ENCODE assay signal across 2 cellular contexts in genomic region chr2:134348239-134348638, GRCh38.
TF ChIP-seq lines count a peak whose summit lies in the region.

No MANE protein-coding gene starts in this region.

TF ChIP-seq in SK-N-SH, 30 proteins besides CTCF, POLR2A, EP300 and RAD21 (continued from another document):
- TF ChIP-seq REST (IDR thresholded peaks at IDR 0.05; ENCODE audit: low read depth, low read length), result no peak
- no peak for TF ChIP-seq USF2 (IDR thresholded peaks at IDR 0.05; ENCODE audit: borderline replicate concordance, low read depth, low read length)
- no peak for TF ChIP-seq TEAD4 (IDR thresholded peaks at IDR 0.05; ENCODE audit: borderline replicate concordance, insufficient read depth)
- TF ChIP-seq FOSL2 (IDR thresholded peaks at IDR 0.05; ENCODE audit: borderline replicate concordance, low read depth), result no peak
- TF ChIP-seq TAF1 (IDR thresholded peaks at IDR 0.05; ENCODE audit: borderline replicate concordance, low read depth, low read length), result no peak
- no peak for TF ChIP-seq IRF3 (IDR thresholded peaks at IDR 0.05; ENCODE audit: low read depth, low read length)
- TF ChIP-seq USF1 (IDR thresholded peaks at IDR 0.05; ENCODE audit: borderline replicate concordance, low read depth), result no peak
- no peak for TF ChIP-seq PBX3 (IDR thresholded peaks at IDR 0.05)
- TF ChIP-seq EZH2phosphoT487 (IDR thresholded peaks at IDR 0.05; ENCODE audit: borderline replicate concordance, low read depth), result no peak
- no peak for TF ChIP-seq SMC3 (IDR thresholded peaks at IDR 0.05; ENCODE audit: low read depth, low read length)
- no peak for TF ChIP-seq CHD2 (IDR thresholded peaks at IDR 0.05; ENCODE audit: low read length, partially characterized antibody)
- no peak for TF ChIP-seq RCOR1 (IDR thresholded peaks at IDR 0.05; ENCODE audit: low read length)

TF ChIP-seq in SK-N-SH treated with all-trans-retinoic acid at 6 μM for 48 hours, 23 proteins besides CTCF, POLR2A, EP300 and RAD21 (continued from another document):
- TF ChIP-seq POU6F1 (CRISPR knock-in tag; IDR thresholded peaks at IDR 0.05; ENCODE audit: borderline replicate concordance, low read depth) (no peak), ISL1 (CRISPR knock-in tag; IDR thresholded peaks at IDR 0.05) (no peak), CSRNP3 (CRISPR knock-in tag; IDR thresholded peaks at IDR 0.05) (no peak)
TF ChIP-seq in SK-N-SH treated with all-trans-retinoic acid at 6 μM for 48 hours: peak in this region for 0.
